ENCODE assay signal across 17 cellular contexts in genomic region chrX:34805951-34806350, GRCh38.
DNase-seq lines count a peak whose midpoint lies in the region; ATAC-seq, FAIRE-seq and TF ChIP-seq lines count a peak whose summit lies in the region.
"Had no signal": no experiment of that assay in that cellular context is flagged by ENCODE, and none has a peak within 500 bp of the region (broad histone marks: within the 10 kb centered on the region; RNA-seq: fewer than 3 reads in every experiment).

No MANE protein-coding gene starts in this region.

- H3K4me3 Mint-ChIP-seq in astrocyte (ENCODE audit: unreplicated experiment) (no peak overlapping the region), GM23338 (no peak overlapping the region)
- H3K4me3 Mint-ChIP-seq: B cell; CD8-positive, alpha-beta T cell; H9 had no signal

- H3K9ac ChIP-seq in astrocyte (ENCODE audit: low read length) = no peak overlapping the region
- H3K9ac ChIP-seq: BLaER1 treated with 17β-estradiol and CSF1 and Interleukin-3, amounts not matched to agents 10 nM and 100 nM had no signal

- no peak for TF ChIP-seq CTCF in A673 (conservative IDR thresholded peaks at IDR 0.05; ENCODE audit: low read depth, low read length)
- no peak for TF ChIP-seq CTCF in astrocyte (IDR thresholded peaks at IDR 0.05; ENCODE audit: insufficient read depth, low read depth, low read length)
- no peak for TF ChIP-seq CTCF in GM23338 (conservative IDR thresholded peaks at IDR 0.05; ENCODE audit: low read depth in 2 of 2)

- H3K27me3 ChIP-seq in A673 (replicated peaks; ENCODE audit: insufficient read depth, low read depth, low read length, poor library complexity) (no peaks in the 10 kb centered on the region), astrocyte (ENCODE audit: insufficient read depth, low read length) (no peaks in the 10 kb centered on the region), GM23338 (ENCODE audit: insufficient read depth) (no peaks in the 10 kb centered on the region)

- H3K4me3 ChIP-seq in A673 (ENCODE audit: low read depth, low read length, poor library complexity, severe bottlenecking) = no peak overlapping the region
- H3K4me3 ChIP-seq in astrocyte (ENCODE audit: insufficient read depth, low read depth, low read length) = no peak overlapping the region
- H3K4me3 ChIP-seq in GM23338 = no peak overlapping the region
- H3K4me3 ChIP-seq: BLaER1 treated with 17β-estradiol and CSF1 and Interleukin-3, amounts not matched to agents 10 nM and 100 nM had no signal

- H3K9me3 Mint-ChIP-seq in astrocyte (ENCODE audit: unreplicated experiment) (no peaks in the 10 kb centered on the region), GM23338 (peaks cover 21% of the 10 kb centered on the region)
- H3K9me3 Mint-ChIP-seq: CD8-positive, alpha-beta T cell had no signal

- no peaks in the 10 kb centered on the region for H4K20me1 ChIP-seq in astrocyte (ENCODE audit: insufficient read depth, low read length)
- no peaks in the 10 kb centered on the region for H4K20me1 ChIP-seq in GM23338 (replicated peaks; ENCODE audit: insufficient read depth)
- H4K20me1 ChIP-seq: BLaER1 treated with 17β-estradiol and CSF1 and Interleukin-3, amounts not matched to agents 10 nM and 100 nM had no signal

- no peaks in the 10 kb centered on the region for H3K9me2 ChIP-seq in GM23338 (ENCODE audit: insufficient read depth)

- H3K4me1 Mint-ChIP-seq in astrocyte (ENCODE audit: low read depth, unreplicated experiment) (peaks cover 16% of the 10 kb centered on the region), GM23338 (no peaks in the 10 kb centered on the region)
- H3K4me1 Mint-ChIP-seq: B cell, H9 had no signal

- no peak overlapping the region for H3K4me2 ChIP-seq in astrocyte (ENCODE audit: low read length)
- no peak overlapping the region for H3K4me2 ChIP-seq in GM23338
- H3K4me2 ChIP-seq: BLaER1 treated with 17β-estradiol and CSF1 and Interleukin-3, amounts not matched to agents 10 nM and 100 nM had no signal

- CTCF ChIA-PET in A673 (lab: Charles Lee) = no interaction called here

- no peak overlapping the region for H3K27ac Mint-ChIP-seq in astrocyte (ENCODE audit: unreplicated experiment)
- H3K27ac Mint-ChIP-seq in GM23338 = no peak overlapping the region
- H3K27ac Mint-ChIP-seq: B cell; CD8-positive, alpha-beta T cell; H9 had no signal

- POLR2A ChIA-PET in A673 (lab: Charles Lee; ENCODE audit: low non-redundant PET) = no interaction called here

- H3K36me3 ChIP-seq in A673 (ENCODE audit: insufficient read depth, low read length, poor library complexity, severe bottlenecking) = no peaks in the 10 kb centered on the region
- no peaks in the 10 kb centered on the region for H3K36me3 ChIP-seq in astrocyte (ENCODE audit: insufficient read depth, low read length)
- H3K36me3 ChIP-seq in GM23338 (ENCODE audit: insufficient read depth) = no peaks in the 10 kb centered on the region
- H3K36me3 ChIP-seq: BLaER1 treated with 17β-estradiol and CSF1 and Interleukin-3, amounts not matched to agents 10 nM and 100 nM had no signal

- no peak for ATAC-seq in GM23338
- ATAC-seq: CD8-positive, alpha-beta T cell had no signal

- H3K27me3 Mint-ChIP-seq in astrocyte (ENCODE audit: low read depth, unreplicated experiment) = no peaks in the 10 kb centered on the region
- no peaks in the 10 kb centered on the region for H3K27me3 Mint-ChIP-seq in GM23338 (ENCODE audit: insufficient read depth, low read depth, poor library complexity)
- H3K27me3 Mint-ChIP-seq: B cell had no signal

- intact Hi-C loops in A673 (cut with micrococcal nuclease; ENCODE audit: unreplicated experiment) = no loop called here

- H3K79me2 ChIP-seq in astrocyte (ENCODE audit: insufficient read depth, low read length) (no peaks in the 10 kb centered on the region), GM23338 (replicated peaks; ENCODE audit: insufficient read depth) (no peaks in the 10 kb centered on the region)

- H3K27ac ChIP-seq in A673 (ENCODE audit: low read depth, low read length, poor library complexity, severe bottlenecking) (no peak overlapping the region), astrocyte (ENCODE audit: low read depth, low read length) (no peak overlapping the region), GM23338 (ENCODE audit: low read depth) (no peak overlapping the region)
- H3K27ac ChIP-seq: BLaER1 treated with 17β-estradiol and CSF1 and Interleukin-3, amounts not matched to agents 10 nM and 100 nM had no signal

- H3K36me3 Mint-ChIP-seq in astrocyte (ENCODE audit: low read depth, unreplicated experiment) (no peaks in the 10 kb centered on the region), GM23338 (ENCODE audit: low read depth) (peaks cover 9% of the 10 kb centered on the region; the same call in 2 of the 3 replicates)
- H3K36me3 Mint-ChIP-seq: CD8-positive, alpha-beta T cell had no signal

- BruUV-seq in A673 (replicated peaks; lab: Mats Ljungman, UMichigan) = no TSS peak

- H3K9me3 ChIP-seq in A673 (ENCODE audit: low read depth, low read length, poor library complexity, severe bottlenecking) (no peaks in the 10 kb centered on the region), astrocyte (ENCODE audit: insufficient read depth, low read depth, low read length) (no peaks in the 10 kb centered on the region)

- no peaks in the 10 kb centered on the region for H3K4me1 ChIP-seq in A673 (ENCODE audit: insufficient read depth, low read length, poor library complexity, severe bottlenecking)
- peaks cover 10% of the 10 kb centered on the region for H3K4me1 ChIP-seq in astrocyte (ENCODE audit: insufficient read depth, low read length)
- H3K4me1 ChIP-seq in GM23338 (ENCODE audit: insufficient read depth) = no peaks in the 10 kb centered on the region

- H3F3A ChIP-seq in GM23338 (replicated peaks; ENCODE audit: low read depth) = no peaks in the 10 kb centered on the region

- FAIRE-seq in astrocyte (lab: Jason Lieb, UNC) = peak; percentile 82
- FAIRE-seq: H1, HTR-8/SVneo had no signal

- DNase-seq in A673 (ENCODE audit: low spot score) (peak; percentile 7), astrocyte (ENCODE audit: low read depth) (no peak), dermis microvascular lymphatic vessel endothelial cell (ENCODE audit: low read depth in 2 of 2) (peak; percentile 1 to 23), pulmonary artery endothelial cell (ENCODE audit: low read depth, low spot score) (peak; percentile 7), GM23338 (ENCODE audit: low spot score) (no peak), nucleus accumbens (lab: John Stamatoyannopoulos, UW) (no peak)
- no peak for DNase-seq in stimulated activated CD4-positive, alpha-beta T cell treated with anti-CD3 and anti-CD28 coated beads, Interleukin-2, amount 100 ng/mL, for 24 hours
- DNase-seq: 8988T; Calu3; CD8-positive, alpha-beta T cell; DMS79 treated with DMSO at 0.1 percent for 48 hours; GF-D8; H9 had no signal

- no peak overlapping the region for H2AFZ ChIP-seq in astrocyte (ENCODE audit: low read depth, low read length)
- H2AFZ ChIP-seq in GM23338 = no peak overlapping the region

TF ChIP-seq in GM23338, 12 proteins besides CTCF, POLR2A, EP300 and RAD21:
- TF ChIP-seq CREB1 (CRISPR knock-in tag; IDR thresholded peaks at IDR 0.05; ENCODE audit: low read depth) (no peak), JUNB (IDR thresholded peaks at IDR 0.05; ENCODE audit: unreplicated experiment) (no peak)
- TF ChIP-seq, protein P1, sequence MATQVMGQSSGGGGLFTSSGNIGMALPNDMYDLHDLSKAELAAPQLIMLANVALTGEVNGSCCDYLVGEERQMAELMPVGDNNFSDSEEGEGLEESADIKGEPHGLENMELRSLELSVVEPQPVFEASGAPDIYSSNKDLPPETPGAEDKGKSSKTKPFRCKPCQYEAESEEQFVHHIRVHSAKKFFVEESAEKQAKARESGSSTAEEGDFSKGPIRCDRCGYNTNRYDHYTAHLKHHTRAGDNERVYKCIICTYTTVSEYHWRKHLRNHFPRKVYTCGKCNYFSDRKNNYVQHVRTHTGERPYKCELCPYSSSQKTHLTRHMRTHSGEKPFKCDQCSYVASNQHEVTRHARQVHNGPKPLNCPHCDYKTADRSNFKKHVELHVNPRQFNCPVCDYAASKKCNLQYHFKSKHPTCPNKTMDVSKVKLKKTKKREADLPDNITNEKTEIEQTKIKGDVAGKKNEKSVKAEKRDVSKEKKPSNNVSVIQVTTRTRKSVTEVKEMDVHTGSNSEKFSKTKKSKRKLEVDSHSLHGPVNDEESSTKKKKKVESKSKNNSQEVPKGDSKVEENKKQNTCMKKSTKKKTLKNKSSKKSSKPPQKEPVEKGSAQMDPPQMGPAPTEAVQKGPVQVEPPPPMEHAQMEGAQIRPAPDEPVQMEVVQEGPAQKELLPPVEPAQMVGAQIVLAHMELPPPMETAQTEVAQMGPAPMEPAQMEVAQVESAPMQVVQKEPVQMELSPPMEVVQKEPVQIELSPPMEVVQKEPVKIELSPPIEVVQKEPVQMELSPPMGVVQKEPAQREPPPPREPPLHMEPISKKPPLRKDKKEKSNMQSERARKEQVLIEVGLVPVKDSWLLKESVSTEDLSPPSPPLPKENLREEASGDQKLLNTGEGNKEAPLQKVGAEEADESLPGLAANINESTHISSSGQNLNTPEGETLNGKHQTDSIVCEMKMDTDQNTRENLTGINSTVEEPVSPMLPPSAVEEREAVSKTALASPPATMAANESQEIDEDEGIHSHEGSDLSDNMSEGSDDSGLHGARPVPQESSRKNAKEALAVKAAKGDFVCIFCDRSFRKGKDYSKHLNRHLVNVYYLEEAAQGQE (IDR thresholded peaks at IDR 0.05; ENCODE audit: unreplicated experiment) = no peak

Comparison
In these comparisons a context has a peak if more than half of its experiments do, and no peak if none do; other contexts are left out.
1. DNase-seq: peak in A673 (single experiment), dermis microvascular lymphatic vessel endothelial cell (2 of 2) and pulmonary artery endothelial cell (single experiment); none in astrocyte (single experiment), stimulated activated CD4-positive, alpha-beta T cell treated with anti-CD3 and anti-CD28 coated beads, Interleukin-2, amount 100 ng/mL, for 24 hours (0 of 2), GM23338 (single experiment) and nucleus accumbens (0 of 56).